16 cellular contexts compared by ENCODE assay signal in the genomic region with DNA sequence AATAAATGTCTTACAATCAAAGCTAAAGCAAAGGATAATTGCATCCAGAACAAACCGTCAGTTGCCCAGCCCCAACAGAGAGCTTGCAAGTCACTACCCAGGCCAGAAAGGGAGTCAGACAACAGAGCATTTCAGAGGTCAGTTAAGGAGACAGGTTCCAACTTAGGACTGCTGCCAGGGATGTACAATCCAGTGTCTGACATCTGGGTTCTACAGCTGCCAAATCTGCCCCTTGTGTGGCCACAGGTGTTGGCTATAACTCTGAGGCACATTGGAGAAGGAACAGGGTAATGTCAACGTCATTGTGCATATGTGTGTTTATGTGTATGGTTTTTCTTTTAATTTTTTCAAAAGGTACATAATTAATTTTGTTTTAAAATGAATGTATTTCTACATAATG.
"Had no signal": no experiment of that assay in that cellular context is flagged by ENCODE, and none has a peak within 500 bp of the region (broad histone marks: within the 10 kb centered on the region; RNA-seq: fewer than 3 reads in every experiment).

No MANE protein-coding gene starts in this region.

- H3K4me3 ChIP-seq: breast epithelium, coronary artery, lung, thyroid gland had no signal

- H3K9me3 ChIP-seq: breast epithelium, thyroid gland had no signal

- H3K4me3 Mint-ChIP-seq: activated naive CD4-positive, alpha-beta T cell treated with anti-CD3 and anti-CD28 coated beads, Interleukin-2, amount 50 U/mL, for 24 hours; mesothelial cell of epicardium; nephron had no signal

- H3K36me3 Mint-ChIP-seq: mesothelial cell of epicardium had no signal

- H3K4me1 Mint-ChIP-seq: activated naive CD4-positive, alpha-beta T cell treated with anti-CD3 and anti-CD28 coated beads, Interleukin-2, amount 50 U/mL, for 24 hours; mesothelial cell of epicardium; nephron had no signal

- H3K9me3 Mint-ChIP-seq: activated naive CD4-positive, alpha-beta T cell treated with anti-CD3 and anti-CD28 coated beads, Interleukin-2, amount 50 U/mL, for 24 hours; mesothelial cell of epicardium; nephron had no signal

- H3K27ac Mint-ChIP-seq: activated naive CD4-positive, alpha-beta T cell treated with anti-CD3 and anti-CD28 coated beads, Interleukin-2, amount 50 U/mL, for 24 hours; mesothelial cell of epicardium; nephron had no signal

- DNase-seq: activated CD4-positive, alpha-beta T cell treated with anti-CD3 and anti-CD28 coated beads for 1 hour; activated CD8-positive, alpha-beta memory T cell treated with anti-CD3 and anti-CD28 coated beads for 24 hours; activated gamma-delta T cell; hypothalamus; nucleus accumbens; posterior cingulate gyrus; stimulated activated CD8-positive, alpha-beta memory T cell treated with anti-CD3 and anti-CD28 coated beads, Interleukin-4, amount 100 ng/mL, for 48 hours; stimulated activated naive CD4-positive, alpha-beta T cell treated with Interleukin-2 at 50 U/mL for 16 hours; thyroid gland had no signal

- H3K27ac ChIP-seq: breast epithelium, coronary artery, thyroid gland, VCaP had no signal

- H3K4me1 ChIP-seq: breast epithelium, thyroid gland had no signal

- H3K27me3 ChIP-seq: breast epithelium, thyroid gland had no signal

- H3K27me3 Mint-ChIP-seq: activated naive CD4-positive, alpha-beta T cell treated with anti-CD3 and anti-CD28 coated beads, Interleukin-2, amount 50 U/mL, for 24 hours had no signal

- H3K36me3 ChIP-seq: breast epithelium, thyroid gland had no signal
